ENCODE assay signal across 23 cellular contexts in genomic region chr1:230101556-230101955, GRCh38. TPM values are rescaled to one million over a fixed set of nuclear protein-coding genes. Genes with fewer than 3 reads are reported as not detected.
DNase-seq lines count a peak whose midpoint lies in the region; ATAC-seq, FAIRE-seq and TF ChIP-seq lines count a peak whose summit lies in the region.
"Had no signal": no experiment of that assay in that cellular context is flagged by ENCODE, and none has a peak within 500 bp of the region (broad histone marks: within the 10 kb centered on the region; RNA-seq: fewer than 3 reads in every experiment).

No MANE protein-coding gene starts in this region.

- H3K4me1 ChIP-seq in BLaER1 (peaks cover 82% of the 10 kb centered on the region), HUES64 (ENCODE audit: insufficient read depth, low read length) (peaks cover 50% of the 10 kb centered on the region), K562 (replicated peaks in 1 of 2; ENCODE audit: control insufficient read depth in 2 of 2, insufficient read depth in 2 of 2, low read length in 2 of 2) (peaks cover 7 to 16% of the 10 kb centered on the region in 2 experiments; a peak in 3 of 5 replicates), body of pancreas (peaks cover 57% of the 10 kb centered on the region)

- POLR2A ChIA-PET in K562 (lab: Yijun Ruan, JAX), result interaction anchor here (0.9 to 1.1 kb wide), 4 partner anchors 8 to 35 kb away, joined by 3 to 6 read pairs (median 4); no protein-coding TSS in a partner anchor

- H3K36me3 ChIP-seq in BLaER1 (peaks cover 45% of the 10 kb centered on the region), HUES64 (ENCODE audit: insufficient read depth, low read length) (no peaks in the 10 kb centered on the region), K562 (ENCODE audit: control insufficient read depth, insufficient read depth, low read length) (peaks cover 8% of the 10 kb centered on the region; the same call in 2 of the 3 replicates), body of pancreas (replicated peaks in 1 of 2; ENCODE audit: insufficient read depth in 1 of 2, low read depth in 2 of 2) (no peaks in the 10 kb centered on the region)
- H3K36me3 ChIP-seq: breast epithelium had no signal

- no peak for TF ChIP-seq CTCF in K562 (IDR thresholded peaks at IDR 0.05 in 2 of 3, conservative IDR thresholded peaks at IDR 0.05 in 1 of 3; ENCODE audit: insufficient read depth in 2 of 3, low read depth in 1 of 3, low read length in 3 of 3)
- no peak for TF ChIP-seq CTCF in nephron progenitor cell (IDR thresholded peaks at IDR 0.05)
- TF ChIP-seq CTCF in body of pancreas (IDR thresholded peaks at IDR 0.05), result no peak

- no peak overlapping the region for H2AFZ ChIP-seq in K562 (ENCODE audit: low read depth, low read length)

- H3K79me2 ChIP-seq in K562 (ENCODE audit: control insufficient read depth, insufficient read depth, low read length), result peaks cover 92% of the 10 kb centered on the region

- intact Hi-C loops in K562 (cut with micrococcal nuclease) (no loop called here), cardiac septum (cut with DNase I) (loop anchor here (5.0 kb wide), 1 partner anchor 34 kb away; the partner anchor contains the start of gene GALNT2), body of pancreas (cut with DNase I) (no loop called here)

- no peak for FAIRE-seq in K562 (lab: Jason Lieb, UNC)
- FAIRE-seq: GM12891, keratinocyte had no signal

- 0 out of 4 replicates have a peak, but pooled peaks of 1 of the 2 experiments have one; percentile 4 for TF ChIP-seq RAD21 in K562 (CRISPR knock-in tag; conservative IDR thresholded peaks at IDR 0.05 in 1 of 2, IDR thresholded peaks at IDR 0.05 in 1 of 2)

- BruUV-seq in K562 (replicated peaks; lab: Mats Ljungman, UMichigan), result no TSS peak

- H3K27ac ChIP-seq in BLaER1, result peak overlapping the region; percentile 11; the same call in 1 of the 2 replicates
- H3K27ac ChIP-seq in HUES64 (ENCODE audit: low read depth, low read length), result peak overlapping the region; percentile 63; the same call in 1 of the 2 replicates
- no peak overlapping the region for H3K27ac ChIP-seq in K562 (ENCODE audit: extremely low read depth, low read depth, low read length)
- peak overlapping the region in 2 of 4 donors; percentile 55 for H3K27ac ChIP-seq in body of pancreas
- H3K27ac ChIP-seq: breast epithelium, foreskin keratinocyte, testis had no signal

- H3K9me3 ChIP-seq in BLaER1 (no peaks in the 10 kb centered on the region), HUES64 (ENCODE audit: insufficient read depth, low read depth, low read length) (no peaks in the 10 kb centered on the region), K562 (replicated peaks; ENCODE audit: control insufficient read depth, insufficient read depth, low read depth, low read length) (no peaks in the 10 kb centered on the region), body of pancreas (no peaks in the 10 kb centered on the region)
- H3K9me3 ChIP-seq: breast epithelium, testis had no signal

- H3K27me3 ChIP-seq in BLaER1 (no peaks in the 10 kb centered on the region), HUES64 (ENCODE audit: insufficient read depth, low read length) (no peaks in the 10 kb centered on the region), K562 (ENCODE audit: control insufficient read depth in 2 of 2, insufficient read depth in 2 of 2, low read length in 2 of 2) (no peaks in the 10 kb centered on the region), body of pancreas (no peaks in the 10 kb centered on the region)
- H3K27me3 ChIP-seq: breast epithelium, foreskin keratinocyte, testis had no signal

- 0 out of 2 replicates have a peak overlapping the region, but pooled peaks have one; percentile 16 for H3K9ac ChIP-seq in BLaER1
- peak overlapping the region; percentile 20; the same call in 1 of the 2 replicates for H3K9ac ChIP-seq in HUES64 (ENCODE audit: low read depth, low read length)
- H3K9ac ChIP-seq in K562 (ENCODE audit: insufficient read depth in 1 of 2, low read depth in 2 of 2, low read length in 2 of 2), result no peak overlapping the region

- H3K4me2 ChIP-seq in BLaER1, result peak overlapping the region; percentile 91
- no peak overlapping the region for H3K4me2 ChIP-seq in K562 (ENCODE audit: insufficient read depth, low read length)

- no peak overlapping the region for H3K4me3 Mint-ChIP-seq in nephron progenitor cell
- H3K4me3 Mint-ChIP-seq: activated naive CD8-positive, alpha-beta T cell treated with anti-CD3 and anti-CD28 coated beads, Interleukin-2, amount 10 ng/mL, durations not matched to agents 7 days and 5 days; CD8-positive, alpha-beta T cell had no signal

- peak; percentile 58 for ATAC-seq in K562
- no peak for ATAC-seq in activated CD4-positive, CD25-positive, alpha-beta regulatory T cell treated with anti-CD3 and anti-CD28 coated beads, Interleukin-2, amount 50 U/mL, for 24 hours
- no peak for ATAC-seq in body of pancreas
- ATAC-seq: CD8-positive, alpha-beta T cell; foreskin keratinocyte; Right ventricle myocardium inferior had no signal

- no peaks in the 10 kb centered on the region for H3K9me3 Mint-ChIP-seq in nephron progenitor cell
- H3K9me3 Mint-ChIP-seq: activated naive CD8-positive, alpha-beta T cell treated with anti-CD3 and anti-CD28 coated beads, Interleukin-2, amount 10 ng/mL, durations not matched to agents 7 days and 5 days; CD8-positive, alpha-beta T cell had no signal

- 50% methylated on average over 1 of the region's 2 CpGs for WGBS in HUES64
- WGBS in K562 (ENCODE audit: insufficient coverage, low coverage, missing lambda C conversion rate), result 10% methylated on average over 2 of the region's 2 CpGs
- 21 to 23% methylated on average over 2 of the region's 2 CpGs for WGBS in body of pancreas, 2 donors

- CTCF ChIA-PET in K562 (lab: Yijun Ruan, JAX; ENCODE audit: low intra/inter-chr PET ratio), result no interaction called here

- peaks cover 21% of the 10 kb centered on the region for H3K27me3 Mint-ChIP-seq in nephron progenitor cell (ENCODE audit: low read depth, poor library complexity)
- H3K27me3 Mint-ChIP-seq: activated naive CD8-positive, alpha-beta T cell treated with anti-CD3 and anti-CD28 coated beads, Interleukin-2, amount 10 ng/mL, durations not matched to agents 7 days and 5 days had no signal

- H3K4me3 ChIP-seq in BLaER1 (no peak overlapping the region), HUES64 (ENCODE audit: low read length) (no peak overlapping the region), K562 (no peak overlapping the region), body of pancreas (no peak overlapping the region)
- H3K4me3 ChIP-seq: breast epithelium, testis had no signal

- H3K4me1 Mint-ChIP-seq in nephron progenitor cell, result peaks cover 55% of the 10 kb centered on the region

- no peak for TF ChIP-seq EP300 in K562 (IDR thresholded peaks at IDR 0.05; ENCODE audit: low read length)

- H4K20me1 ChIP-seq in BLaER1 (peaks cover 100% of the 10 kb centered on the region), K562 (replicated peaks; ENCODE audit: control insufficient read depth, insufficient read depth, low read length) (peaks cover 45% of the 10 kb centered on the region)

- peaks cover 10% of the 10 kb centered on the region for H3K36me3 Mint-ChIP-seq in nephron progenitor cell (ENCODE audit: low read depth)

- H3K27ac Mint-ChIP-seq in nephron progenitor cell, result peak overlapping the region; percentile 57
- H3K27ac Mint-ChIP-seq: activated naive CD8-positive, alpha-beta T cell treated with anti-CD3 and anti-CD28 coated beads, Interleukin-2, amount 10 ng/mL, durations not matched to agents 7 days and 5 days; CD8-positive, alpha-beta T cell had no signal

- TF ChIP-seq POLR2A in K562 (conservative IDR thresholded peaks at IDR 0.05) (no peak), body of pancreas (IDR thresholded peaks at IDR 0.05) (no peak)

- no peaks in the 10 kb centered on the region for H3K9me1 ChIP-seq in K562 (ENCODE audit: control insufficient read depth, insufficient read depth, low read length)

- in situ Hi-C loops in K562 (cut with MboI), result no loop called here

- no peak for DNase-seq in K562 (ENCODE audit: extremely low read depth in 1 of 4, low spot score in 3 of 4)
- DNase-seq in nephron progenitor cell, result no peak
- no peak for DNase-seq in cardiac septum (ENCODE audit: low spot score)
- DNase-seq in body of pancreas, result no peak
- DNase-seq: activated CD4-positive, alpha-beta T cell treated with anti-CD3 and anti-CD28 coated beads for 48 hours; activated naive CD8-positive, alpha-beta T cell treated with anti-CD3 and anti-CD28 coated beads, Interleukin-2, amount 10 ng/mL, durations not matched to agents 7 days and 5 days; CD8-positive, alpha-beta T cell; DMS79; foreskin keratinocyte; GOT3; hypothalamus; NCI-H526 treated with DMSO at 0.1 percent for 48 hours; nucleus accumbens; stimulated activated CD8-positive, alpha-beta memory T cell treated with anti-CD3 and anti-CD28 coated beads, Interleukin-4, amount 100 ng/mL, for 48 hours; SW 1271; testis had no signal

TF ChIP-seq in K562, 482 proteins besides CTCF, POLR2A, EP300 and RAD21 (continues in another document):
- TF ChIP-seq OTX1 (CRISPR knock-in tag; IDR thresholded peaks at IDR 0.05) (no peak), CEBPG (CRISPR knock-in tag; IDR thresholded peaks at IDR 0.05) (peak; percentile 48; the same call in 1 of the 2 replicates), CEBPG (tag; conservative IDR thresholded peaks at IDR 0.05 in 1 of 2, IDR thresholded peaks at IDR 0.05 in 1 of 2) (peak in 1 of 2 experiments; percentile 62; a peak in 2 of 4 replicates)

RNA-seq across cellular contexts. Expression of gene GALNT2, which starts 34.5 kb away (rescaled TPM):
- 47.1 TPM for polyA plus RNA-seq in HUES64 (2013, experiment 1 of 2)
- polyA plus RNA-seq in HUES64 (2013, experiment 2 of 2), result 54.1 TPM
- 96.1 and 131 TPM in 2 replicates for total RNA-seq in K562 (2011; cell fraction: chromatin; rRNA removed; ENCODE audit: low replicate concordance)
- 139 and 145 TPM in 2 replicates for total RNA-seq in K562 (2011; cell fraction: nucleolus; rRNA removed)
- total RNA-seq in K562 (2011; cell fraction: nucleoplasm; rRNA removed), result 159 and 198 TPM in 2 replicates
- total RNA-seq in K562 (2014; rRNA removed) (51.9 and 66.5 TPM in 2 replicates), K562 (2014; rRNA removed; fragmentation: Illumina TruSeq; extraction: Trizol) (33.3 and 34.6 TPM in 2 replicates), K562 (2015; rRNA removed; fragmentation: Illumina TruSeq; extraction: Trizol) (54.6 and 56.7 TPM in 2 replicates), K562 (2021) (98.2 and 106 TPM in 2 replicates), cardiac septum (29.3 TPM), body of pancreas (10 to 100 TPM; 45.9 to 68.6 TPM)
- polyA plus RNA-seq in K562 (2011; rRNA removed) (37.2 and 41.8 TPM in 2 replicates), K562 (2014; fragmentation: Illumina TruSeq; extraction: Trizol) (58.5 and 67.9 TPM in 2 replicates), K562 (2014; fragmentation: Nextera tagmentation; extraction: Ambion mirVana) (1 to 10 TPM; 1.6 to 1.8 TPM), K562 (2014; rRNA removed) (66.9 and 67.9 TPM in 2 replicates)
- 53.2 and 59.2 TPM in 2 replicates for polyA plus RNA-seq in K562 (2011; cell fraction: cytosol; rRNA removed)
- 54.3 and 75.7 TPM in 2 replicates for polyA plus RNA-seq in K562 (2011; cell fraction: nucleus; rRNA removed)
- 75.0 and 88.5 TPM in 2 replicates for polyA plus RNA-seq in K562 (2012)
- 34.0 and 50.2 TPM in 2 replicates for polyA minus RNA-seq in K562 (2011; rRNA and poly(A)+ RNA removed)
- polyA minus RNA-seq in K562 (2011; cell fraction: cytosol; rRNA and poly(A)+ RNA removed), result 40.9 and 44.3 TPM in 2 replicates
- 25.2 and 30.3 TPM in 2 replicates for polyA minus RNA-seq in K562 (2011; cell fraction: nucleus; rRNA and poly(A)+ RNA removed)

Comparison
In these comparisons a context has a peak if more than half of its experiments do, and no peak if none do; other contexts are left out.
1. H3K9ac ChIP-seq: peak in BLaER1 (single experiment) and HUES64 (single experiment); none in K562 (0 of 2).